23 cellular contexts compared by ENCODE assay signal in genomic region chr22:18145676-18146388, GRCh38. TPM values are rescaled to one million over a fixed set of nuclear protein-coding genes. Genes with fewer than 3 reads are reported as not detected.
DNase-seq lines count a peak whose midpoint lies in the region; ATAC-seq, FAIRE-seq and TF ChIP-seq lines count a peak whose summit lies in the region.
"Had no signal": no experiment of that assay in that cellular context is flagged by ENCODE, and none has a peak within 500 bp of the region (broad histone marks: within the 10 kb centered on the region; RNA-seq: fewer than 3 reads in every experiment).

No MANE protein-coding gene starts in this region.

- no peak overlapping the region for H3K9ac ChIP-seq in HepG2 (ENCODE audit: insufficient read depth, low read depth, low read length)
- peak overlapping the region; percentile 38 for H3K9ac ChIP-seq in adipocyte (ENCODE audit: low read length)
- H3K9ac ChIP-seq: BLaER1 treated with 17β-estradiol and CSF1 and Interleukin-3, amounts not matched to agents 10 nM and 100 nM had no signal

- no peak overlapping the region for H3K4me3 Mint-ChIP-seq in nephron progenitor cell
- H3K4me3 Mint-ChIP-seq in effector memory CD8-positive, alpha-beta T cell, result no peak overlapping the region
- H3K4me3 Mint-ChIP-seq: H9 had no signal

- peaks cover 7% of the 10 kb centered on the region for H3K79me2 ChIP-seq in HepG2 (ENCODE audit: insufficient read depth, low read length)

- in situ Hi-C loops in HepG2 (cut with HindIII; ENCODE audit: extremely low pct_ligation_motif_present, low pct_unique_long_range_greater_than_20kb), result no loop called here

- WGBS in HepG2 (ENCODE audit: low lambda C conversion rate), result 81% methylated on average over 23 of the region's 23 CpGs
- WGBS in right lobe of liver (ENCODE audit: insufficient coverage, low coverage, low lambda C conversion rate, missing lambda C conversion rate), result 81% methylated on average over 20 of the region's 23 CpGs
- WGBS in ovary, 3 donors, result 90 to 92% (median 90%) methylated on average over 23 of the region's 23 CpGs
- 83 to 90% methylated on average over 23 of the region's 23 CpGs for WGBS in pancreas, 2 donors

- H3K36me3 ChIP-seq in HepG2 (replicated peaks in 1 of 2; ENCODE audit: control insufficient read depth in 1 of 2, insufficient read depth in 2 of 2, low read length in 2 of 2) (peaks cover 0 to 3% of the 10 kb centered on the region in 2 experiments; a peak in 3 of 5 replicates), right lobe of liver (no peaks in the 10 kb centered on the region), adipocyte (ENCODE audit: control insufficient read depth, insufficient read depth, low read length, severe bottlenecking) (peaks cover 4% of the 10 kb centered on the region), ovary (no peaks in the 10 kb centered on the region), pancreas (no peaks in the 10 kb centered on the region)
- H3K36me3 ChIP-seq: MG63 had no signal

- POLR2A ChIA-PET in HepG2 (lab: Yijun Ruan, JAX), result no interaction called here

- peaks cover 11% of the 10 kb centered on the region for H3K4me1 Mint-ChIP-seq in nephron progenitor cell
- H3K4me1 Mint-ChIP-seq in effector memory CD8-positive, alpha-beta T cell (ENCODE audit: low read depth in 2 of 2), result peaks cover 13 to 14% of the 10 kb centered on the region in 2 donors

- peaks cover 4% of the 10 kb centered on the region for H3K36me3 Mint-ChIP-seq in nephron progenitor cell (ENCODE audit: low read depth)
- peaks cover 9% of the 10 kb centered on the region for H3K36me3 Mint-ChIP-seq in effector memory CD8-positive, alpha-beta T cell (ENCODE audit: insufficient read depth)

- CTCF ChIA-PET in HepG2 (lab: Yijun Ruan, JAX; ENCODE audit: low intra/inter-chr PET ratio, low total read pairs), result no interaction called here

- H3K27ac Mint-ChIP-seq in nephron progenitor cell, result peak overlapping the region; percentile 57
- H3K27ac Mint-ChIP-seq in effector memory CD8-positive, alpha-beta T cell, result no peak overlapping the region
- H3K27ac Mint-ChIP-seq: H9 had no signal

- peaks cover 25% of the 10 kb centered on the region for H3K9me3 Mint-ChIP-seq in nephron progenitor cell
- H3K9me3 Mint-ChIP-seq in effector memory CD8-positive, alpha-beta T cell, result no peaks in the 10 kb centered on the region

- no peaks in the 10 kb centered on the region for H4K20me1 ChIP-seq in HepG2 (ENCODE audit: insufficient read depth, low read length)
- H4K20me1 ChIP-seq: BLaER1 treated with 17β-estradiol and CSF1 and Interleukin-3, amounts not matched to agents 10 nM and 100 nM had no signal

- no peak for TF ChIP-seq RAD21 in HepG2 (CRISPR knock-in tag; IDR thresholded peaks at IDR 0.05)

- no TSS peak for BruUV-seq in HepG2 (replicated peaks; lab: Mats Ljungman, UMichigan)

- H3K27me3 ChIP-seq in HepG2 (ENCODE audit: control insufficient read depth in 1 of 2, insufficient read depth in 2 of 2, low read length in 2 of 2), result no peaks in the 10 kb centered on the region; a peak in 1 of 5 replicates
- H3K27me3 ChIP-seq in right lobe of liver, result no peaks in the 10 kb centered on the region
- no peaks in the 10 kb centered on the region for H3K27me3 ChIP-seq in adipocyte (replicated peaks; ENCODE audit: control insufficient read depth, insufficient read depth, low read length)
- no peaks in the 10 kb centered on the region for H3K27me3 ChIP-seq in ovary
- H3K27me3 ChIP-seq in pancreas, result no peaks in the 10 kb centered on the region
- H3K27me3 ChIP-seq: BLaER1 treated with 17β-estradiol and CSF1 and Interleukin-3, amounts not matched to agents 10 nM and 100 nM; MG63 had no signal

- peaks cover 59% of the 10 kb centered on the region for H3K27me3 Mint-ChIP-seq in nephron progenitor cell (ENCODE audit: low read depth, poor library complexity)
- H3K27me3 Mint-ChIP-seq in effector memory CD8-positive, alpha-beta T cell, result no peaks in the 10 kb centered on the region

- intact Hi-C loops in HepG2 (cut with micrococcal nuclease; ENCODE audit: unreplicated experiment) (no loop called here), right lobe of liver (cut with DNase I) (no loop called here), ovary (cut with DNase I) (no loop called here), pancreas (cut with DNase I) (no loop called here)

- TF ChIP-seq POLR2A in HepG2 (IDR thresholded peaks at IDR 0.05; ENCODE audit: insufficient read depth in 1 of 2, low read depth in 2 of 2, low read length in 2 of 2) (no peak), right lobe of liver (IDR thresholded peaks at IDR 0.05) (no peak), ovary (IDR thresholded peaks at IDR 0.05) (no peak)

- DNase-seq in HepG2 (ENCODE audit: low spot score), result no peak
- no peak for DNase-seq in right lobe of liver
- DNase-seq in adipocyte (ENCODE audit: low read depth), result no peak
- no peak for DNase-seq in nephron progenitor cell
- no peak for DNase-seq in effector memory CD8-positive, alpha-beta T cell
- no peak for DNase-seq in ovary
- DNase-seq in NCI-H526 (lab: John Stamatoyannopoulos, UW), result no peak
- DNase-seq in pancreas, result no peak
- DNase-seq: GF-D8, H9, IMR-90, Kasumi-1, MG63, NCI-H1092, NCI-H146, NCI-H2227 treated with DMSO at 0.1 percent for 48 hours, NCI-H524 treated with DMSO at 0.1 percent for 48 hours, PC-3, RPMI8226, SHP77 treated with DMSO at 0.1 percent for 48 hours had no signal

- no peak overlapping the region for H3K4me2 ChIP-seq in HepG2 (ENCODE audit: low read depth, low read length)
- H3K4me2 ChIP-seq: BLaER1 treated with 17β-estradiol and CSF1 and Interleukin-3, amounts not matched to agents 10 nM and 100 nM had no signal

- no peaks in the 10 kb centered on the region for H3K9me3 ChIP-seq in HepG2 (ENCODE audit: low read length)
- no peaks in the 10 kb centered on the region for H3K9me3 ChIP-seq in right lobe of liver
- H3K9me3 ChIP-seq in adipocyte (ENCODE audit: control insufficient read depth, low read length), result no peaks in the 10 kb centered on the region
- no peaks in the 10 kb centered on the region for H3K9me3 ChIP-seq in ovary
- no peaks in the 10 kb centered on the region for H3K9me3 ChIP-seq in pancreas
- H3K9me3 ChIP-seq: MG63 had no signal

- FAIRE-seq in HepG2 (lab: Jason Lieb, UNC) (no peak), pancreas (lab: Jason Lieb, UNC) (no peak)
- FAIRE-seq: GM19239 had no signal

- TF ChIP-seq CTCF in HepG2 (CRISPR knock-in tag; IDR thresholded peaks at IDR 0.05) (no peak), right lobe of liver (IDR thresholded peaks at IDR 0.05) (no peak), nephron progenitor cell (IDR thresholded peaks at IDR 0.05) (no peak), ovary (IDR thresholded peaks at IDR 0.05) (no peak), pancreas (IDR thresholded peaks at IDR 0.05) (no peak)

- ATAC-seq in HepG2 (no peak), right lobe of liver (no peak), pancreas (no peak)
- ATAC-seq in effector memory CD8-positive, alpha-beta T cell (replicated peaks), result no peak
- ATAC-seq: PC-3, SK-N-SH treated with all-trans-retinoic acid at 6 μM for 48 hours had no signal

- peaks cover 28% of the 10 kb centered on the region for H3K4me1 ChIP-seq in HepG2 (ENCODE audit: insufficient read depth, low read length)
- peaks cover 0 to 14% (median 4%) of the 10 kb centered on the region in 4 donors for H3K4me1 ChIP-seq in right lobe of liver
- peaks cover 52% of the 10 kb centered on the region for H3K4me1 ChIP-seq in adipocyte (ENCODE audit: control insufficient read depth, insufficient read depth, low read length)
- H3K4me1 ChIP-seq in ovary (ENCODE audit: insufficient read depth), result peaks cover 3% of the 10 kb centered on the region
- H3K4me1 ChIP-seq in pancreas, result peaks cover 0 to 10% (median 0%) of the 10 kb centered on the region in 3 donors

- no peak overlapping the region for H2AFZ ChIP-seq in HepG2 (ENCODE audit: low read length)

- no peak overlapping the region for H3K27ac ChIP-seq in HepG2 (ENCODE audit: extremely low read length, insufficient read depth, low read length)
- no peak overlapping the region for H3K27ac ChIP-seq in right lobe of liver
- H3K27ac ChIP-seq in ovary, result no peak overlapping the region
- H3K27ac ChIP-seq in pancreas, result no peak overlapping the region
- H3K27ac ChIP-seq: BLaER1 treated with 17β-estradiol and CSF1 and Interleukin-3, amounts not matched to agents 10 nM and 100 nM had no signal

- H3K4me3 ChIP-seq in HepG2 (replicated peaks in 1 of 3; ENCODE audit: insufficient read depth in 1 of 3, low read depth in 2 of 3, low read length in 3 of 3) (no peak overlapping the region), right lobe of liver (no peak overlapping the region), adipocyte (ENCODE audit: low read length) (no peak overlapping the region), ovary (no peak overlapping the region), pancreas (no peak overlapping the region)
- H3K4me3 ChIP-seq: BLaER1 treated with 17β-estradiol and CSF1 and Interleukin-3, amounts not matched to agents 10 nM and 100 nM; MG63 had no signal

- TF ChIP-seq EP300 in HepG2 (IDR thresholded peaks at IDR 0.05; ENCODE audit: low read depth in 2 of 2, low read length in 2 of 2), result no peak
- no peak for TF ChIP-seq EP300 in HepG2 (CRISPR knock-in tag; IDR thresholded peaks at IDR 0.05; ENCODE audit: borderline replicate concordance)
- TF ChIP-seq EP300 in ovary (IDR thresholded peaks at IDR 0.05), result no peak

RNA-seq across cellular contexts. Expression of gene USP18, which starts 4.1 kb away (rescaled TPM):
- 32.1 and 41.5 TPM in 2 replicates for total RNA-seq in HepG2 (2016; rRNA removed; fragmentation: Illumina TruSeq; extraction: Trizol)
- 14.5 and 16.4 TPM in 2 replicates for total RNA-seq in HepG2 (2016; cell fraction: cytosol; rRNA removed; fragmentation: Illumina TruSeq; extraction: Trizol; ENCODE audit: low read depth)
- 32.5 and 37.7 TPM in 2 replicates for total RNA-seq in HepG2 (2016; cell fraction: insoluble cytoplasmic fraction; rRNA removed; fragmentation: Illumina TruSeq; extraction: Trizol)
- total RNA-seq in HepG2 (2016; cell fraction: membrane; rRNA removed; fragmentation: Illumina TruSeq; extraction: Trizol), result 29.9 and 37.7 TPM in 2 replicates
- 12.8 and 15.8 TPM in 2 replicates for total RNA-seq in HepG2 (2016; cell fraction: nucleus; rRNA removed; fragmentation: Illumina TruSeq; extraction: Trizol)
- 25.6 and 26.3 TPM in 2 replicates for polyA plus RNA-seq in HepG2 (2011; rRNA removed)
- polyA plus RNA-seq in HepG2 (2011; cell fraction: cytosol; rRNA removed), result 24.2 and 27.8 TPM in 2 replicates
- polyA plus RNA-seq in HepG2 (2011; cell fraction: nucleus; rRNA removed), result 15.2 and 21.0 TPM in 2 replicates
- 22.4 and 23.6 TPM in 2 replicates for polyA plus RNA-seq in HepG2 (2012)
- polyA plus RNA-seq in HepG2 (2016; cell fraction: cytosol; fragmentation: Illumina TruSeq; extraction: Trizol; ENCODE audit: low read depth), result 10.5 and 15.8 TPM in 2 replicates
- polyA plus RNA-seq in HepG2 (2016; cell fraction: insoluble cytoplasmic fraction; fragmentation: Illumina TruSeq; extraction: Trizol; ENCODE audit: low read depth), result 32.8 and 34.6 TPM in 2 replicates
- 19.7 and 26.1 TPM in 2 replicates for polyA plus RNA-seq in HepG2 (2016; cell fraction: membrane; fragmentation: Illumina TruSeq; extraction: Trizol; ENCODE audit: low read depth)
- 22.7 and 24.5 TPM in 2 replicates for polyA plus RNA-seq in HepG2 (2016; cell fraction: nucleus; fragmentation: Illumina TruSeq; extraction: Trizol; ENCODE audit: insufficient read depth, low read depth)
- polyA minus RNA-seq in HepG2 (2011; rRNA and poly(A)+ RNA removed; ENCODE audit: low replicate concordance), result 4.3 and 19.3 TPM in 2 replicates
- polyA minus RNA-seq in HepG2 (2011; cell fraction: cytosol; rRNA and poly(A)+ RNA removed), result 9.7 and 11.2 TPM in 2 replicates
- polyA minus RNA-seq in HepG2 (2011; cell fraction: nucleus; rRNA and poly(A)+ RNA removed), result 6.1 and 8.6 TPM in 2 replicates
- 1 to 10 TPM; 3.2 to 8.9 (median 4.6) TPM for total RNA-seq in right lobe of liver
- total RNA-seq in ovary, result 1 to 10 TPM; 1.5 to 6.0 (median 2.7) TPM
- polyA plus RNA-seq in ovary, result 1 to 10 TPM; 4.8 to 8.1 TPM
- 1 to 10 TPM; 1.1 to 2.9 (median 2.1) TPM for total RNA-seq in pancreas
- 1 to 10 TPM; 3.4 to 7.7 TPM for polyA plus RNA-seq in pancreas

RNA-seq across cellular contexts. Expression of gene TUBA8, which starts 35.2 kb away (rescaled TPM):
- total RNA-seq in HepG2 (2016; rRNA removed; fragmentation: Illumina TruSeq; extraction: Trizol), result 0.17 and 0.35 TPM in 2 replicates
- total RNA-seq in HepG2 (2016; cell fraction: cytosol; rRNA removed; fragmentation: Illumina TruSeq; extraction: Trizol; ENCODE audit: low read depth), result 0.62 and 0.91 TPM in 2 replicates
- 0.09 and 0.39 TPM in 2 replicates for total RNA-seq in HepG2 (2016; cell fraction: insoluble cytoplasmic fraction; rRNA removed; fragmentation: Illumina TruSeq; extraction: Trizol)
- total RNA-seq in HepG2 (2016; cell fraction: membrane; rRNA removed; fragmentation: Illumina TruSeq; extraction: Trizol), result 0.62 and 0.79 TPM in 2 replicates
- total RNA-seq in HepG2 (2016; cell fraction: nucleus; rRNA removed; fragmentation: Illumina TruSeq; extraction: Trizol), result 0.34 and 0.53 TPM in 2 replicates
- 0.69 and 0.80 TPM in 2 replicates for polyA plus RNA-seq in HepG2 (2011; rRNA removed)
- polyA plus RNA-seq in HepG2 (2011; cell fraction: cytosol; rRNA removed), result 0.56 and 0.67 TPM in 2 replicates
- polyA plus RNA-seq in HepG2 (2011; cell fraction: nucleus; rRNA removed), result 1.7 and 1.8 TPM in 2 replicates
- polyA plus RNA-seq in HepG2 (2012), result 0.86 and 1.1 TPM in 2 replicates
- polyA plus RNA-seq in HepG2 (2016; cell fraction: cytosol; fragmentation: Illumina TruSeq; extraction: Trizol; ENCODE audit: low read depth), result 0.73 and 0.76 TPM in 2 replicates
- polyA plus RNA-seq in HepG2 (2016; cell fraction: insoluble cytoplasmic fraction; fragmentation: Illumina TruSeq; extraction: Trizol; ENCODE audit: low read depth), result 0.26 and 0.31 TPM in 2 replicates
- 0.96 and 1.0 TPM in 2 replicates for polyA plus RNA-seq in HepG2 (2016; cell fraction: membrane; fragmentation: Illumina TruSeq; extraction: Trizol; ENCODE audit: low read depth)
- 0.85 and 1.3 TPM in 2 replicates for polyA plus RNA-seq in HepG2 (2016; cell fraction: nucleus; fragmentation: Illumina TruSeq; extraction: Trizol; ENCODE audit: insufficient read depth, low read depth)
- 0.52 and 4.5 TPM in 2 replicates for polyA minus RNA-seq in HepG2 (2011; rRNA and poly(A)+ RNA removed; ENCODE audit: low replicate concordance)
- not detected in 2 replicates for polyA minus RNA-seq in HepG2 (2011; cell fraction: cytosol; rRNA and poly(A)+ RNA removed)
- 0.50 and 0.90 TPM in 2 replicates for polyA minus RNA-seq in HepG2 (2011; cell fraction: nucleus; rRNA and poly(A)+ RNA removed)
- 1 to 10 TPM in 4 of 6 experiments, under 1 TPM in 2; 0.58 to 4.8 (median 1.7) TPM for total RNA-seq in right lobe of liver
- total RNA-seq in ovary, result 1 to 10 TPM in 6 of 7 donors, not detected in 1; 1.4 to 4.2 (median 2.0) TPM
- 1 to 10 TPM in 1 of 2 donors, under 1 TPM in 1; 0.92 to 2.0 TPM for polyA plus RNA-seq in ovary
- 1 to 10 TPM; 1.5 to 2.8 (median 1.8) TPM for total RNA-seq in pancreas
- 1 to 10 TPM; 3.5 to 5.4 TPM for polyA plus RNA-seq in pancreas
